20 cellular contexts compared by ENCODE assay signal in the genomic region with DNA sequence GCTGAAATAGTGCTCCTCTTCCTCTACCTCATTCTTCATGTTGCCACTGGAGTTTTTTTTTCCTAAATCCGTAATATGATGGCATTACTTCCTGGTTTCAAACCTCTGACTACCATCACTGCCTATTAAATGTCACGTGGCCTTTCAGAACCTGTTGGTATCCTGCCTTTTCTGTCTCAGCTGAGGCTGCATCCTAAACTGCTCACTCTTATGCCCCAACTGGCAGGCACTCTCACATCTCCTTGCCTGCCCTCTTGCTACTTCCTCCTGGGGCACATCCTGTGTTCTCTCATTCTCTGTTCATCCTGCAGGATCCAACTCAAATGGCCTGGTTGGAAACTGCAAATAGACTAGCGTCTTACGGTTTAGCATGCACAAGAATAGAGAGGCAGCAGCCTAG.
"Had no signal": no experiment of that assay in that cellular context is flagged by ENCODE, and none has a peak within 500 bp of the region (broad histone marks: within the 10 kb centered on the region; RNA-seq: fewer than 3 reads in every experiment).

No MANE protein-coding gene starts in this region.

- H3K27ac ChIP-seq: ascending aorta, brain microvascular endothelial cell, heart right ventricle, parathyroid adenoma, stomach, transverse colon, uterus had no signal

- H3K27ac Mint-ChIP-seq: activated naive CD4-positive, alpha-beta T cell treated with anti-CD3 and anti-CD28 coated beads, Interleukin-2, amount 50 U/mL, for 72 hours; dendritic cell treated with granulocyte-macrophage colony-stimulating factor and Interleukin-4, amounts not matched to agents 40 ng/mL and 50 ng/mL, for 4 days; memory B cell; nephron progenitor cell had no signal

- H3K27me3 Mint-ChIP-seq: dendritic cell treated with granulocyte-macrophage colony-stimulating factor and Interleukin-4, amounts not matched to agents 40 ng/mL and 50 ng/mL, for 4 days had no signal

- ATAC-seq: activated naive CD4-positive, alpha-beta T cell treated with anti-CD3 and anti-CD28 coated beads, Interleukin-2, amount 50 U/mL, for 72 hours; heart right ventricle; left cardiac atrium; right cardiac atrium had no signal

- H3K4me3 ChIP-seq: ascending aorta, heart right ventricle, stomach, transverse colon, uterus had no signal

- H3K9me3 ChIP-seq: ascending aorta, heart right ventricle, stomach, transverse colon, uterus had no signal

- H3K4me1 Mint-ChIP-seq: nephron progenitor cell had no signal

- H3K9me3 Mint-ChIP-seq: activated naive CD4-positive, alpha-beta T cell treated with anti-CD3 and anti-CD28 coated beads, Interleukin-2, amount 50 U/mL, for 72 hours; memory B cell; nephron progenitor cell had no signal

- H3K36me3 ChIP-seq: ascending aorta, brain microvascular endothelial cell, heart right ventricle, stomach, transverse colon, uterus had no signal

- H3K36me3 Mint-ChIP-seq: activated naive CD4-positive, alpha-beta T cell treated with anti-CD3 and anti-CD28 coated beads, Interleukin-2, amount 50 U/mL, for 72 hours; memory B cell had no signal

- H3K4me1 ChIP-seq: ascending aorta, heart right ventricle, parathyroid adenoma, stomach, transverse colon, uterus had no signal

- H3K4me3 Mint-ChIP-seq: dendritic cell treated with granulocyte-macrophage colony-stimulating factor and Interleukin-4, amounts not matched to agents 40 ng/mL and 50 ng/mL, for 4 days; memory B cell; nephron progenitor cell had no signal

- DNase-seq: activated T-cell treated with anti-CD3 and anti-CD28 coated beads, Interleukin-2, amount 50 U/mL, for 1 hour; brain microvascular endothelial cell; caudate nucleus; effector CD4-positive, alpha-beta T cell; heart right ventricle; islet precursor cell; left cardiac atrium; nephron progenitor cell; nucleus accumbens; right cardiac atrium; stimulated activated CD4-positive, alpha-beta T cell treated with anti-CD3 and anti-CD28 coated beads, Interleukin-12 subunit alpha, Interleukin-12 subunit beta, amount 100 ng/mL, for 4 hours; stimulated activated CD4-positive, alpha-beta T cell treated with anti-CD3 and anti-CD28 coated beads, Interleukin-4, amount 100 ng/mL, for 4 hours; stomach; transverse colon; uterus had no signal

- H3K27me3 ChIP-seq: ascending aorta, brain microvascular endothelial cell, stomach, transverse colon, uterus had no signal
